In genomic region chr19:944663-945241, GRCh38 we compare ENCODE assay signal across 20 cellular contexts. TPM values are rescaled to one million over a fixed set of nuclear protein-coding genes. Genes with fewer than 3 reads are reported as not detected.
DNase-seq lines count a peak whose midpoint lies in the region; TF ChIP-seq lines count a peak whose summit lies in the region.
"Had no signal": no experiment of that assay in that cellular context is flagged by ENCODE, and none has a peak within 500 bp of the region (broad histone marks: within the 10 kb centered on the region; RNA-seq: fewer than 3 reads in every experiment).

No MANE protein-coding gene starts in this region.

- peaks cover 18% of the 10 kb centered on the region for H3K36me3 Mint-ChIP-seq in progenitor cell of endocrine pancreas (ENCODE audit: insufficient read depth)

- no peak for TF ChIP-seq CTCF in progenitor cell of endocrine pancreas (IDR thresholded peaks at IDR 0.05; ENCODE audit: unreplicated experiment)

- H3K27ac Mint-ChIP-seq in progenitor cell of endocrine pancreas: peak overlapping the region; percentile 85

- no peak overlapping the region for H3K4me3 Mint-ChIP-seq in progenitor cell of endocrine pancreas (ENCODE audit: low read depth)

- peaks cover 7% of the 10 kb centered on the region for H3K4me1 Mint-ChIP-seq in progenitor cell of endocrine pancreas (ENCODE audit: low read depth)

- no peak for TF ChIP-seq POLR2A in erythroblast (IDR thresholded peaks at IDR 0.05; ENCODE audit: low read length)

- no peaks in the 10 kb centered on the region for H3K27me3 Mint-ChIP-seq in progenitor cell of endocrine pancreas

- peak; percentile 36 for DNase-seq in NCI-H1105 treated with DMSO at 0.1 percent for 48 hours (lab: John Stamatoyannopoulos, UW)
- no peak for DNase-seq in NCI-H1105 (lab: John Stamatoyannopoulos, UW)
- peak; percentile 17 for DNase-seq in NCI-H345 treated with DMSO at 0.1 percent for 48 hours (lab: John Stamatoyannopoulos, UW; ENCODE audit: unreplicated experiment)
- DNase-seq in erythroblast (lab: John Stamatoyannopoulos, UW): peak; percentile 74 to 80
- DNase-seq in progenitor cell of endocrine pancreas (ENCODE audit: low spot score, unreplicated experiment): no peak
- DNase-seq in activated CD4-positive, CD25-positive, alpha-beta regulatory T cell (lab: John Stamatoyannopoulos, UW): no peak
- no peak for DNase-seq in SHP77 (lab: John Stamatoyannopoulos, UW)
- DNase-seq in NCI-H774 (lab: John Stamatoyannopoulos, UW): no peak
- DNase-seq: activated CD4-positive, alpha-beta T cell treated with anti-CD3 and anti-CD28 coated beads, Interleukin-2, amount 50 U/mL, for 4 hours; activated naive CD4-positive, alpha-beta T cell; DND-41; effector memory CD4-positive, alpha-beta T cell; heart right ventricle; MG63; NCI-H187 treated with DMSO at 0.1 percent for 48 hours; NCI-H524 treated with DMSO at 0.1 percent for 48 hours; psoas muscle; spleen had no signal

- no peaks in the 10 kb centered on the region for H3K9me3 Mint-ChIP-seq in progenitor cell of endocrine pancreas (ENCODE audit: low read depth)

RNA-seq across cellular contexts. Expression of gene ARID3A, which starts 18.9 kb away (rescaled TPM):
- total RNA-seq in progenitor cell of endocrine pancreas: 149 and 154 TPM in 2 replicates

RNA-seq across cellular contexts. Expression of gene KISS1R, which starts 27.6 kb away (rescaled TPM):
- 5.8 and 6.1 TPM in 2 replicates for total RNA-seq in progenitor cell of endocrine pancreas
- total RNA-seq: ascending aorta, heart right ventricle, psoas muscle had no signal

RNA-seq across cellular contexts. Expression of gene R3HDM4, which starts 31.7 kb away (rescaled TPM):
- total RNA-seq in progenitor cell of endocrine pancreas: 61.4 and 63.1 TPM in 2 replicates

RNA-seq across cellular contexts. Expression of gene WDR18, which starts 39.4 kb away (rescaled TPM):
- 71.8 and 72.3 TPM in 2 replicates for total RNA-seq in progenitor cell of endocrine pancreas

RNA-seq across cellular contexts. Expression of gene RNU6-9, which starts 51.5 kb away (rescaled TPM):
- total RNA-seq in progenitor cell of endocrine pancreas: not detected in 2 replicates
- total RNA-seq: ascending aorta, cerebellum, heart right ventricle, psoas muscle, spleen had no signal

Comparison
In these comparisons a context has a peak if more than half of its experiments do, and no peak if none do; other contexts are left out.
1. DNase-seq: peak in NCI-H1105 treated with DMSO at 0.1 percent for 48 hours (single experiment), NCI-H345 treated with DMSO at 0.1 percent for 48 hours (single experiment) and erythroblast (2 of 2); none in NCI-H1105 (single experiment), progenitor cell of endocrine pancreas (single experiment), activated CD4-positive, CD25-positive, alpha-beta regulatory T cell (0 of 4), SHP77 (0 of 2) and NCI-H774 (single experiment).